In the genomic region with DNA sequence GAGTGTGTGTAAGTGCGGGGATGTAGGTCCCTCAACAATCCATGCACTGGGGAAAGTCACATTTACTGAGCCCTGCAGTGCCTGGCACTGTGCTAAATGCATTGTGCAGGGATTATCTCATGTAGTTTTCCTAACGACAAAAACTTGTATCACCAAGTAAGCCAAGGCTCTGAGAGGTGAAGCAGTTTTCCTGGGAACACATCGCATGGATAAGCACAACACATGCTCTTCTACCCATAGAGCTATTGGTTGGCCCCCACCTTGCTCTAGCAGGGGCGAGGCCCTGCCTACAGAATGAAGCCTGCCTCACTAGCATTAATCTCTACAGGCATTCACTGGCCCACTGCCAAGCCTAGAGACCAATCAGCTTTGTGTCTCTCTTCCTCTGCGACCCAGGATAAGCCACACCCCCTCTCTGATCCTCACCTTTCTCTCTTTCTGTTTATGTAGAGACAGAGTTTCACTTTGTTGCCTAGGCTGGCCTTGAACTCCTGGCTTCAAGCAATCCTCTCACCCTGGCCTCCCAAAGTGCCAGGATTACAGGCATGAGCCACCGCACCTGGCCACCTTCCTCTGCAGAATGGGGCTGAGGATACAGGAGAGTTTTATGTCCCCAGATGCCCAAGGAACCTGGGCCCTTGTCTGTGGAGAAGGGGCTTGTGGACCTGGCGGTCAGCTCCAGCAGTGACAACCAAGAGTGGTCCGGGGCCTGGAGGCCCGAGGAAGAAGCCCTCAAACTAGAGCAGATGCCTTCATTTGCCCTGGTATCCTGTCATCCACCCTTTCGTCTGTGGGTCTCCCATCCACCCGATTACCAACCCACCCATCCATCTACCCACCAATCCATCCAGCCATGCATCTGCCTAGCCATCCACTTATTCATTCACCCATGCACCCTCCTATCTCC, we compare ENCODE assay signal across 8 cellular contexts. TPM values are rescaled to one million over a fixed set of nuclear protein-coding genes. Genes with fewer than 3 reads are reported as not detected.
DNase-seq lines count a peak whose midpoint lies in the region; TF ChIP-seq lines count a peak whose summit lies in the region.
"Had no signal": no experiment of that assay in that cellular context is flagged by ENCODE, and none has a peak within 500 bp of the region (broad histone marks: within the 10 kb centered on the region; RNA-seq: fewer than 3 reads in every experiment).

No MANE protein-coding gene starts in this region.

- H3K9me3 ChIP-seq in esophagus muscularis mucosa, result no peaks in the 10 kb centered on the region

- peaks cover 42 to 65% (median 63%) of the 10 kb centered on the region in 4 donors for H3K4me1 ChIP-seq in esophagus muscularis mucosa

- TF ChIP-seq POLR2A in esophagus muscularis mucosa (IDR thresholded peaks at IDR 0.05; ENCODE audit: low read depth), result no peak

- TF ChIP-seq CTCF in esophagus muscularis mucosa (IDR thresholded peaks at IDR 0.05), result no peak

- intact Hi-C loops in esophagus muscularis mucosa (cut with DNase I), result no loop called here

- TF ChIP-seq EP300 in esophagus muscularis mucosa (IDR thresholded peaks at IDR 0.05), result no peak

- whole genome bisulfite sequencing in esophagus muscularis mucosa, result 53% methylated on average over 8 of the region's 11 CpGs

- no peaks in the 10 kb centered on the region for H3K27me3 ChIP-seq in esophagus muscularis mucosa

- peak overlapping the region; percentile 86 to 91 (median 90) for H3K27ac ChIP-seq in esophagus muscularis mucosa (replicated peaks in 1 of 4)

- DNase-seq in HUDEP-2 (lab: John Stamatoyannopoulos, UW; ENCODE audit: unreplicated experiment in 76 of 76), result peak in 73 of 76 experiments; percentile 7 to 93 (median 83)
- peak; percentile 95 for DNase-seq in RPMI8226
- no peak for DNase-seq in esophagus muscularis mucosa (ENCODE audit: extremely low spot score)
- DNase-seq in stimulated activated CD4-positive, alpha-beta T cell treated with anti-CD3 and anti-CD28 coated beads, Interleukin-15, amount 100 ng/mL, for 24 hours, result peak; percentile 60
- no peak for DNase-seq in SK-N-DZ (ENCODE audit: low spot score)
- no peak for DNase-seq in AG20443 (ENCODE audit: low spot score)
- no peak for DNase-seq in midbrain (lab: John Stamatoyannopoulos, UW)

- H3K36me3 ChIP-seq in esophagus muscularis mucosa, result no peaks in the 10 kb centered on the region

- no peak overlapping the region for H3K4me3 ChIP-seq in esophagus muscularis mucosa

RNA-seq across cellular contexts. Expression of a gene that starts 12.8 kb away (rescaled TPM):
- total RNA-seq in esophagus muscularis mucosa, result under 1 TPM in 1 of 4 donors, not detected in 3; 0.52 TPM
- polyA plus RNA-seq in SK-N-DZ (2014; cell fraction: cytosol; rRNA removed), result not detected in 2 replicates
- polyA plus RNA-seq in SK-N-DZ (2014; cell fraction: nucleus; rRNA removed), result not detected in 2 replicates
- total RNA-seq: fibroblast of lung had no signal
- polyA plus RNA-seq: fibroblast of lung had no signal

RNA-seq across cellular contexts. Expression of a gene that starts 19.4 kb away (rescaled TPM):
- total RNA-seq in esophagus muscularis mucosa, result 10 to 100 TPM; 36.4 to 64.9 (median 55.4) TPM
- polyA plus RNA-seq in SK-N-DZ (2014; cell fraction: cytosol; rRNA removed), result 0.12 TPM in 1 of 2 replicates, not detected in the other
- 0.26 TPM in 1 of 2 replicates, not detected in the other for polyA plus RNA-seq in SK-N-DZ (2014; cell fraction: nucleus; rRNA removed)

RNA-seq across cellular contexts. Expression of a gene that starts 25.6 kb away (rescaled TPM):
- total RNA-seq in esophagus muscularis mucosa, result 1 to 10 TPM; 5.5 to 9.3 (median 7.6) TPM
- 10.1 and 12.2 TPM in 2 replicates for polyA plus RNA-seq in SK-N-DZ (2014; cell fraction: cytosol; rRNA removed)
- 3.4 and 12.6 TPM in 2 replicates for polyA plus RNA-seq in SK-N-DZ (2014; cell fraction: nucleus; rRNA removed)

RNA-seq across cellular contexts. Expression of a gene that starts 28.3 kb away (rescaled TPM):
- total RNA-seq in esophagus muscularis mucosa, result 100 to 1,000 TPM in 1 of 4 donors, 10 to 100 TPM in 3; 83.1 to 101 (median 95.5) TPM
- polyA plus RNA-seq in SK-N-DZ (2014; cell fraction: cytosol; rRNA removed), result 174 and 182 TPM in 2 replicates
- 92.7 and 156 TPM in 2 replicates for polyA plus RNA-seq in SK-N-DZ (2014; cell fraction: nucleus; rRNA removed)

RNA-seq across cellular contexts. Expression of a gene that starts 29.4 kb away (rescaled TPM):
- 10 to 100 TPM; 22.0 to 29.7 (median 26.8) TPM for total RNA-seq in esophagus muscularis mucosa
- 17.0 and 20.9 TPM in 2 replicates for polyA plus RNA-seq in SK-N-DZ (2014; cell fraction: cytosol; rRNA removed)
- 9.2 and 10.9 TPM in 2 replicates for polyA plus RNA-seq in SK-N-DZ (2014; cell fraction: nucleus; rRNA removed)

Comparison
In these comparisons a context has a peak if more than half of its experiments do, and no peak if none do; other contexts are left out.
1. DNase-seq: peak in HUDEP-2 (73 of 76), RPMI8226 (single experiment) and stimulated activated CD4-positive, alpha-beta T cell treated with anti-CD3 and anti-CD28 coated beads, Interleukin-15, amount 100 ng/mL, for 24 hours (single experiment); none in esophagus muscularis mucosa (single experiment), SK-N-DZ (single experiment), AG20443 (single experiment) and midbrain (single experiment).